In genomic region chr16:50498756-50499155, GRCh38 we compare ENCODE assay signal across 29 cellular contexts. TPM values are rescaled to one million over a fixed set of nuclear protein-coding genes. Genes with fewer than 3 reads are reported as not detected.
DNase-seq lines count a peak whose midpoint lies in the region; ATAC-seq and TF ChIP-seq lines count a peak whose summit lies in the region.
"Had no signal": no experiment of that assay in that cellular context is flagged by ENCODE, and none has a peak within 500 bp of the region (broad histone marks: within the 10 kb centered on the region; RNA-seq: fewer than 3 reads in every experiment).

No MANE protein-coding gene starts in this region.

- intact Hi-C loops in uterus (cut with DNase I; ENCODE audit: low total_unique reads), result no loop called here

- H3K4me3 ChIP-seq in GM23338, result no peak overlapping the region
- no peak overlapping the region for H3K4me3 ChIP-seq in uterus
- H3K4me3 ChIP-seq in HAP-1, result no peak overlapping the region
- H3K4me3 ChIP-seq: PC-9, prostate gland, skin epidermis, transverse colon had no signal

- H3K4me1 Mint-ChIP-seq in GM23338 (peaks cover 4% of the 10 kb centered on the region; the same call in 2 of the 3 replicates), chondrocyte (ENCODE audit: low read depth) (peaks cover 37% of the 10 kb centered on the region)
- H3K4me1 Mint-ChIP-seq in stimulated activated naive B cell treated with anti-CD40 and anti-IgM and Interleukin-4, amounts not matched to agents 10 μg/mL and 1 μg/mL and 100 μg/mL, for 72 hours, result no peaks in the 10 kb centered on the region
- H3K4me1 Mint-ChIP-seq: activated CD8-positive, alpha-beta memory T cell treated with anti-CD3 and anti-CD28 coated beads, Interleukin-2, amount 10 ng/mL, durations not matched to agents 7 days and 5 days; immature natural killer cell had no signal

- H3K36me3 ChIP-seq in GM23338 (ENCODE audit: insufficient read depth) (no peaks in the 10 kb centered on the region), uterus (no peaks in the 10 kb centered on the region), HAP-1 (replicated peaks) (no peaks in the 10 kb centered on the region)
- H3K36me3 ChIP-seq: prostate gland, transverse colon, WERI-Rb-1 had no signal

- no peaks in the 10 kb centered on the region for H3K27me3 ChIP-seq in GM23338 (ENCODE audit: insufficient read depth)
- no peaks in the 10 kb centered on the region for H3K27me3 ChIP-seq in uterus
- H3K27me3 ChIP-seq in HAP-1 (ENCODE audit: low read depth), result no peaks in the 10 kb centered on the region
- H3K27me3 ChIP-seq: transverse colon had no signal

- in situ Hi-C loops in HAP-1 (cut with MboI; ENCODE audit: low sequenced_read_pairs), result no loop called here

- H3K4me1 ChIP-seq in GM23338 (ENCODE audit: insufficient read depth), result no peaks in the 10 kb centered on the region
- H3K4me1 ChIP-seq in uterus, result no peaks in the 10 kb centered on the region
- no peaks in the 10 kb centered on the region; the same call in 1 of the 2 replicates for H3K4me1 ChIP-seq in HAP-1
- H3K4me1 ChIP-seq: prostate gland, transverse colon had no signal

- TF ChIP-seq CTCF in GM23338 (conservative IDR thresholded peaks at IDR 0.05; ENCODE audit: low read depth in 2 of 2), result no peak
- TF ChIP-seq CTCF in chondrocyte (IDR thresholded peaks at IDR 0.05), result no peak
- TF ChIP-seq CTCF in uterus (IDR thresholded peaks at IDR 0.05), result no peak

- H4K20me1 ChIP-seq in GM23338 (replicated peaks; ENCODE audit: insufficient read depth), result no peaks in the 10 kb centered on the region

- H3K27ac Mint-ChIP-seq in GM23338, result no peak overlapping the region
- H3K27ac Mint-ChIP-seq in chondrocyte (ENCODE audit: unreplicated experiment), result peak overlapping the region; percentile 92
- H3K27ac Mint-ChIP-seq in stimulated activated naive B cell treated with anti-CD40 and anti-IgM and Interleukin-4, amounts not matched to agents 10 μg/mL and 1 μg/mL and 100 μg/mL, for 72 hours, result no peak overlapping the region
- H3K27ac Mint-ChIP-seq: activated CD8-positive, alpha-beta memory T cell treated with anti-CD3 and anti-CD28 coated beads, Interleukin-2, amount 10 ng/mL, durations not matched to agents 7 days and 5 days; activated T-cell treated with anti-CD3 and anti-CD28 coated beads, Interleukin-2, amount 50 U/mL, for 72 hours; CD4-positive, alpha-beta T cell; dendritic cell treated with granulocyte-macrophage colony-stimulating factor and Interleukin-4, amounts not matched to agents 40 ng/mL and 50 ng/mL, for 4 days; immature natural killer cell; stimulated activated naive CD8-positive, alpha-beta T cell treated with anti-CD3 and anti-CD28 coated beads, Interleukin-15, Interleukin-2, amounts not matched to agents 100 ng/mL and 50 ng/mL, for 24 hours had no signal

- ATAC-seq in GM23338, result no peak
- no peak for ATAC-seq in stimulated activated naive B cell treated with anti-CD40 and anti-IgM and Interleukin-4, amounts not matched to agents 10 μg/mL and 1 μg/mL and 100 μg/mL, for 72 hours (replicated peaks)
- ATAC-seq: activated CD8-positive, alpha-beta memory T cell treated with anti-CD3 and anti-CD28 coated beads, Interleukin-2, amount 10 ng/mL, durations not matched to agents 7 days and 5 days; activated T-cell treated with anti-CD3 and anti-CD28 coated beads, Interleukin-2, amount 50 U/mL, for 72 hours; left colon had no signal

- H3K9me2 ChIP-seq in GM23338 (ENCODE audit: insufficient read depth), result peaks cover 13% of the 10 kb centered on the region; the same call in 1 of the 2 replicates

- H3K36me3 Mint-ChIP-seq in GM23338 (ENCODE audit: low read depth) (no peaks in the 10 kb centered on the region), chondrocyte (ENCODE audit: low read depth) (no peaks in the 10 kb centered on the region)
- no peaks in the 10 kb centered on the region for H3K36me3 Mint-ChIP-seq in stimulated activated naive B cell treated with anti-CD40 and anti-IgM and Interleukin-4, amounts not matched to agents 10 μg/mL and 1 μg/mL and 100 μg/mL, for 72 hours
- H3K36me3 Mint-ChIP-seq: activated CD8-positive, alpha-beta memory T cell treated with anti-CD3 and anti-CD28 coated beads, Interleukin-2, amount 10 ng/mL, durations not matched to agents 7 days and 5 days; immature natural killer cell had no signal

- peak overlapping the region; percentile 72; the same call in 1 of the 2 replicates for H2AFZ ChIP-seq in GM23338
- H2AFZ ChIP-seq: PC-9 had no signal

- H3K79me2 ChIP-seq in GM23338 (replicated peaks; ENCODE audit: insufficient read depth), result no peaks in the 10 kb centered on the region

- H3K27me3 Mint-ChIP-seq in GM23338 (ENCODE audit: insufficient read depth, low read depth, poor library complexity), result no peaks in the 10 kb centered on the region
- H3K27me3 Mint-ChIP-seq in chondrocyte (ENCODE audit: low read depth), result no peaks in the 10 kb centered on the region
- peaks cover 19 to 23% of the 10 kb centered on the region in 2 donors for H3K27me3 Mint-ChIP-seq in stimulated activated naive B cell treated with anti-CD40 and anti-IgM and Interleukin-4, amounts not matched to agents 10 μg/mL and 1 μg/mL and 100 μg/mL, for 72 hours
- H3K27me3 Mint-ChIP-seq: CD4-positive, alpha-beta T cell had no signal

- no peak for DNase-seq in GM23338 (ENCODE audit: low spot score)
- DNase-seq in chondrocyte (ENCODE audit: low spot score), result no peak
- peak; percentile 38 for DNase-seq in mucosa of gallbladder (ENCODE audit: low spot score)
- peak in 1 of 2 donors; percentile 31 for DNase-seq in uterus
- DNase-seq in stimulated activated naive B cell treated with anti-CD40 and anti-IgM and Interleukin-4, amounts not matched to agents 10 μg/mL and 1 μg/mL and 100 μg/mL, for 72 hours, result no peak
- no peak for DNase-seq in COR-L47 (lab: John Stamatoyannopoulos, UW)
- DNase-seq in HAP-1 (ENCODE audit: low spot score in 2 of 2), result no peak
- DNase-seq: activated CD4-positive, alpha-beta T cell treated with anti-CD3 and anti-CD28 coated beads for 48 hours; activated CD8-positive, alpha-beta memory T cell treated with anti-CD3 and anti-CD28 coated beads, Interleukin-2, amount 10 ng/mL, durations not matched to agents 7 days and 5 days; activated naive CD4-positive, alpha-beta T cell treated with Interleukin-2 at 50 U/mL for 16 hours; activated T-cell treated with anti-CD3 and anti-CD28 coated beads, Interleukin-2, amount 50 U/mL, for 72 hours; CD4-positive, alpha-beta T cell; H7; hippocampal formation; immature natural killer cell; left colon; NCI-H1694; NCI-H2171; NCI-H524; PC-9; SHP77; SW 1271; T-helper 9 cell; transverse colon; WERI-Rb-1 had no signal

- H3K9me3 ChIP-seq in uterus (no peaks in the 10 kb centered on the region), HAP-1 (no peaks in the 10 kb centered on the region)
- H3K9me3 ChIP-seq: prostate gland, transverse colon had no signal

- no peak overlapping the region for H3K4me3 Mint-ChIP-seq in GM23338
- peak overlapping the region; percentile 25 for H3K4me3 Mint-ChIP-seq in chondrocyte (ENCODE audit: unreplicated experiment)
- H3K4me3 Mint-ChIP-seq in stimulated activated naive B cell treated with anti-CD40 and anti-IgM and Interleukin-4, amounts not matched to agents 10 μg/mL and 1 μg/mL and 100 μg/mL, for 72 hours, result no peak overlapping the region
- H3K4me3 Mint-ChIP-seq: activated CD8-positive, alpha-beta memory T cell treated with anti-CD3 and anti-CD28 coated beads, Interleukin-2, amount 10 ng/mL, durations not matched to agents 7 days and 5 days; activated T-cell treated with anti-CD3 and anti-CD28 coated beads, Interleukin-2, amount 50 U/mL, for 72 hours; CD4-positive, alpha-beta T cell; dendritic cell treated with granulocyte-macrophage colony-stimulating factor and Interleukin-4, amounts not matched to agents 40 ng/mL and 50 ng/mL, for 4 days; immature natural killer cell; stimulated activated naive CD8-positive, alpha-beta T cell treated with anti-CD3 and anti-CD28 coated beads, Interleukin-15, Interleukin-2, amounts not matched to agents 100 ng/mL and 50 ng/mL, for 24 hours had no signal

- no peak for TF ChIP-seq POLR2A in uterus (IDR thresholded peaks at IDR 0.05)

- no peak overlapping the region for H3K27ac ChIP-seq in GM23338 (ENCODE audit: low read depth)
- H3K27ac ChIP-seq in uterus, result peak overlapping the region; percentile 25 to 29
- H3K27ac ChIP-seq: PC-9, prostate gland, skin epidermis, transverse colon, WERI-Rb-1 had no signal

- H3K4me2 ChIP-seq in GM23338, result peak overlapping the region; percentile 27; the same call in 1 of the 2 replicates
- H3K4me2 ChIP-seq: PC-9 had no signal

- no peaks in the 10 kb centered on the region for H3F3A ChIP-seq in GM23338 (replicated peaks; ENCODE audit: low read depth)

- no peaks in the 10 kb centered on the region for H3K9me3 Mint-ChIP-seq in GM23338
- peaks cover 6% of the 10 kb centered on the region for H3K9me3 Mint-ChIP-seq in chondrocyte (ENCODE audit: low read depth)
- peaks cover 0 to 3% of the 10 kb centered on the region in 2 donors for H3K9me3 Mint-ChIP-seq in stimulated activated naive B cell treated with anti-CD40 and anti-IgM and Interleukin-4, amounts not matched to agents 10 μg/mL and 1 μg/mL and 100 μg/mL, for 72 hours
- H3K9me3 Mint-ChIP-seq: activated T-cell treated with anti-CD3 and anti-CD28 coated beads, Interleukin-2, amount 50 U/mL, for 72 hours; CD4-positive, alpha-beta T cell; dendritic cell treated with granulocyte-macrophage colony-stimulating factor and Interleukin-4, amounts not matched to agents 40 ng/mL and 50 ng/mL, for 4 days; immature natural killer cell; stimulated activated naive CD8-positive, alpha-beta T cell treated with anti-CD3 and anti-CD28 coated beads, Interleukin-15, Interleukin-2, amounts not matched to agents 100 ng/mL and 50 ng/mL, for 24 hours had no signal

TF ChIP-seq in GM23338, 12 proteins besides CTCF, POLR2A, EP300 and RAD21:
- TF ChIP-seq ZNF114 (CRISPR knock-in tag; IDR thresholded peaks at IDR 0.05), result no peak
- no peak for TF ChIP-seq STAT1 (IDR thresholded peaks at IDR 0.05; ENCODE audit: unreplicated experiment)

RNA-seq across cellular contexts. Expression of gene NKD1, which starts 49.4 kb away (rescaled TPM):
- total RNA-seq in GM23338 (2014; rRNA removed; shearing (Covaris generic)), result 1.6 and 2.1 TPM in 2 replicates
- polyA plus RNA-seq in GM23338 (2016; fragmentation: Nextera tagmentation; extraction: Ambion mirVana), result 2.3 and 2.5 TPM in 2 replicates
- total RNA-seq in chondrocyte (5.6 to 8.0 TPM (median 7.8 TPM) in 3 replicates), mucosa of gallbladder (32.0 TPM), uterus (10 to 100 TPM in 2 of 4 donors, 1 to 10 TPM in 2; 3.5 to 48.1 (median 8.9) TPM)
- polyA plus RNA-seq: immature natural killer cell had no signal
